8 cellular contexts compared by ENCODE assay signal in genomic region chr11:85663781-85664560, GRCh38. TPM values are rescaled to one million over a fixed set of nuclear protein-coding genes. Genes with fewer than 3 reads are reported as not detected.
A peak's percentile ranks its signal among the peaks of the same experiment; 100 is the strongest.
DNase-seq lines count a peak whose midpoint lies in the region; ATAC-seq and TF ChIP-seq lines count a peak whose summit lies in the region.

No MANE protein-coding gene starts in this region.

- no peaks in the 10 kb centered on the region for H3K9me3 ChIP-seq in effector memory CD4-positive, alpha-beta T cell (ENCODE audit: control insufficient read depth, low read length)

- DNase-seq in CD1c-positive myeloid dendritic cell (ENCODE audit: extremely low spot score) (peak; percentile 89), NCI-H748 treated with DMSO at 0.1 percent for 48 hours (lab: John Stamatoyannopoulos, UW) (peak; percentile 16), mesenteric fat pad (ENCODE audit: low spot score) (peak; percentile 93)
- DNase-seq in activated CD8-positive, alpha-beta memory T cell treated with anti-CD3 and anti-CD28 coated beads for 1 hour (ENCODE audit: extremely low read depth in 1 of 2, low read depth in 1 of 2) = peak; percentile 78 to 80
- peak; percentile 82 to 84 (median 83) for DNase-seq in effector memory CD4-positive, alpha-beta T cell
- peak; percentile 76 to 83 for DNase-seq in stimulated activated CD8-positive, alpha-beta memory T cell treated with anti-CD3 and anti-CD28 coated beads, Interleukin-15, amount 100 ng/mL, for 4 hours (ENCODE audit: low read depth in 2 of 2)

- H3K4me3 ChIP-seq in effector memory CD4-positive, alpha-beta T cell (ENCODE audit: insufficient read depth, low read depth, low read length, poor library complexity, severe bottlenecking) = peak overlapping the region; percentile 92

- peaks cover 12% of the 10 kb centered on the region for H3K4me1 ChIP-seq in effector memory CD4-positive, alpha-beta T cell (ENCODE audit: control insufficient read depth, insufficient read depth, low read length, poor library complexity, severe bottlenecking)

- ATAC-seq in HG03354 (IDR thresholded peaks at IDR 0.05; ENCODE audit: poor library complexity, severe bottlenecking, unreplicated experiment) = peak; percentile 77

- no peaks in the 10 kb centered on the region for H3K27me3 ChIP-seq in effector memory CD4-positive, alpha-beta T cell (replicated peaks; ENCODE audit: control insufficient read depth, insufficient read depth, low read length, poor library complexity, severe bottlenecking)

- peak; percentile 60 for TF ChIP-seq POLR2A in GM19193 (IDR thresholded peaks at IDR 0.05; ENCODE audit: extremely low read depth, insufficient read depth, insufficient read length)

- peak overlapping the region; percentile 97 for H3K27ac ChIP-seq in effector memory CD4-positive, alpha-beta T cell (ENCODE audit: insufficient read depth, low read length, poor library complexity, severe bottlenecking)

- peaks cover 10% of the 10 kb centered on the region for H3K36me3 ChIP-seq in effector memory CD4-positive, alpha-beta T cell (ENCODE audit: control insufficient read depth, insufficient read depth, low read length)

RNA-seq across cellular contexts. Expression of gene CREBZF, which starts 1.0 kb away (rescaled TPM):
- 25.1 TPM for total RNA-seq in mesenteric fat pad

RNA-seq across cellular contexts. Expression of gene TMEM126A, which starts 16.2 kb away (rescaled TPM):
- 36.6 TPM for total RNA-seq in mesenteric fat pad

RNA-seq across cellular contexts. Expression of gene CCDC89, which starts 22.0 kb away (rescaled TPM):
- total RNA-seq in mesenteric fat pad = 0.84 TPM

RNA-seq across cellular contexts. Expression of gene TMEM126B, which starts 35.6 kb away (rescaled TPM):
- 44.5 TPM for total RNA-seq in mesenteric fat pad

RNA-seq across cellular contexts. Expression of gene DLG2, which starts 36.8 kb away (rescaled TPM):
- total RNA-seq in mesenteric fat pad = 2.8 TPM

Comparison
In these comparisons a context has a peak if more than half of its experiments do, and no peak if none do; other contexts are left out.
1. Peak in every context shown above with its lines: DNase-seq, ATAC-seq, H3K4me3 ChIP-seq and H3K27ac ChIP-seq.
2. DNase-seq: peak in every context shown above with its lines; median percentile 93 in mesenteric fat pad; 89 in CD1c-positive myeloid dendritic cell; 83 in effector memory CD4-positive, alpha-beta T cell; 80 in stimulated activated CD8-positive, alpha-beta memory T cell treated with anti-CD3 and anti-CD28 coated beads, Interleukin-15, amount 100 ng/mL, for 4 hours; 79 in activated CD8-positive, alpha-beta memory T cell treated with anti-CD3 and anti-CD28 coated beads for 1 hour; 16 in NCI-H748 treated with DMSO at 0.1 percent for 48 hours.